Comparison of ENCODE assay signal across 16 cellular contexts in genomic region chr12:24121911-24122310, GRCh38.
DNase-seq lines count a peak whose midpoint lies in the region; FAIRE-seq and TF ChIP-seq lines count a peak whose summit lies in the region.
"Had no signal": no experiment of that assay in that cellular context is flagged by ENCODE, and none has a peak within 500 bp of the region (broad histone marks: within the 10 kb centered on the region; RNA-seq: fewer than 3 reads in every experiment).

No MANE protein-coding gene starts in this region.

- no peaks in the 10 kb centered on the region for H3K9me3 ChIP-seq in astrocyte (ENCODE audit: insufficient read depth, low read depth, low read length)
- H3K9me3 ChIP-seq: A549 had no signal

- no peak overlapping the region for H3K4me3 Mint-ChIP-seq in astrocyte (ENCODE audit: unreplicated experiment)
- H3K4me3 Mint-ChIP-seq: CD14-positive monocyte; CD8-positive, alpha-beta T cell had no signal

- no peaks in the 10 kb centered on the region for H3K4me1 ChIP-seq in astrocyte (ENCODE audit: insufficient read depth, low read length)
- H3K4me1 ChIP-seq: A549 had no signal

- H3K4me1 Mint-ChIP-seq in astrocyte (ENCODE audit: low read depth, unreplicated experiment), result no peaks in the 10 kb centered on the region
- H3K4me1 Mint-ChIP-seq: CD14-positive monocyte had no signal

- H3K4me2 ChIP-seq in astrocyte (ENCODE audit: low read length), result no peak overlapping the region
- H3K4me2 ChIP-seq: A549 had no signal

- DNase-seq in astrocyte (ENCODE audit: low read depth) (peak; percentile 59), fibroblast of villous mesenchyme (ENCODE audit: low read depth) (peak; percentile 30), lower leg skin (ENCODE audit: low spot score in 2 of 2) (no peak), NCI-H2171 (lab: John Stamatoyannopoulos, UW) (no peak), hepatic stellate cell (ENCODE audit: low spot score) (no peak)
- DNase-seq: CD8-positive, alpha-beta T cell; COR-L47; DND-41; GDM1; H7; IMR-90 had no signal

- H3K36me3 Mint-ChIP-seq in astrocyte (ENCODE audit: low read depth, unreplicated experiment), result no peaks in the 10 kb centered on the region
- H3K36me3 Mint-ChIP-seq: CD14-positive monocyte; CD8-positive, alpha-beta T cell had no signal

- TF ChIP-seq POLR2A in lower leg skin (IDR thresholded peaks at IDR 0.05), result no peak

- no peak overlapping the region for H2AFZ ChIP-seq in astrocyte (ENCODE audit: low read depth, low read length)

- no peaks in the 10 kb centered on the region for H3K27me3 Mint-ChIP-seq in astrocyte (ENCODE audit: low read depth, unreplicated experiment)

- intact Hi-C loops in lower leg skin (cut with DNase I; ENCODE audit: low total_unique reads), result no loop called here

- H4K20me1 ChIP-seq in astrocyte (ENCODE audit: insufficient read depth, low read length), result no peaks in the 10 kb centered on the region

- no peak overlapping the region for H3K27ac ChIP-seq in astrocyte (ENCODE audit: low read depth, low read length)
- H3K27ac ChIP-seq: A549, HL-60 had no signal

- H3K27me3 ChIP-seq in astrocyte (ENCODE audit: insufficient read depth, low read length), result no peaks in the 10 kb centered on the region

- H3K79me2 ChIP-seq in astrocyte (ENCODE audit: insufficient read depth, low read length), result no peaks in the 10 kb centered on the region

- no peaks in the 10 kb centered on the region for H3K36me3 ChIP-seq in astrocyte (ENCODE audit: insufficient read depth, low read length)

- H3K27ac Mint-ChIP-seq in astrocyte (ENCODE audit: unreplicated experiment), result no peak overlapping the region
- H3K27ac Mint-ChIP-seq: CD14-positive monocyte; CD8-positive, alpha-beta T cell had no signal

- H3K9me3 Mint-ChIP-seq in astrocyte (ENCODE audit: unreplicated experiment), result no peaks in the 10 kb centered on the region
- H3K9me3 Mint-ChIP-seq: CD8-positive, alpha-beta T cell had no signal

- TF ChIP-seq CTCF in astrocyte (IDR thresholded peaks at IDR 0.05; ENCODE audit: insufficient read depth, low read depth, low read length), result no peak
- TF ChIP-seq CTCF in fibroblast of villous mesenchyme (IDR thresholded peaks at IDR 0.05; ENCODE audit: insufficient read depth, low read depth, low read length), result no peak
- TF ChIP-seq CTCF in lower leg skin (IDR thresholded peaks at IDR 0.05), result no peak

- FAIRE-seq in astrocyte (lab: Jason Lieb, UNC) (no peak), endometrium (lab: Jason Lieb, UNC) (peak; percentile 72)
- FAIRE-seq: A549, GM12892 had no signal

- H3K9ac ChIP-seq in astrocyte (ENCODE audit: low read length), result no peak overlapping the region

- 63% methylated on average over 4 of the region's 4 CpGs for WGBS in lower leg skin, 2 donors

- H3K4me3 ChIP-seq in astrocyte (ENCODE audit: insufficient read depth, low read depth, low read length) (no peak overlapping the region), fibroblast of villous mesenchyme (ENCODE audit: low read depth, low read length) (no peak overlapping the region), lower leg skin (ENCODE audit: low read depth, poor library complexity, severe bottlenecking) (no peak overlapping the region)
- H3K4me3 ChIP-seq: A549 had no signal

Comparison
In these comparisons a context has a peak if more than half of its experiments do, and no peak if none do; other contexts are left out.
1. DNase-seq: peak in astrocyte (single experiment) and fibroblast of villous mesenchyme (single experiment); none in lower leg skin (0 of 2), NCI-H2171 (single experiment) and hepatic stellate cell (single experiment).